ENCODE assay signal across 18 cellular contexts in genomic region chr15:69903476-69904295, GRCh38.
A peak's percentile ranks its signal among the peaks of the same experiment; 100 is the strongest.
DNase-seq lines count a peak whose midpoint lies in the region; ATAC-seq and TF ChIP-seq lines count a peak whose summit lies in the region.
"Had no signal": no experiment of that assay in that cellular context is flagged by ENCODE, and none has a peak within 500 bp of the region (broad histone marks: within the 10 kb centered on the region; RNA-seq: fewer than 3 reads in every experiment).

No MANE protein-coding gene starts in this region.

- no peaks in the 10 kb centered on the region for H3K9me3 Mint-ChIP-seq in activated naive CD8-positive, alpha-beta T cell treated with anti-CD3 and anti-CD28 coated beads, Interleukin-2, amount 50 U/mL, for 24 hours
- H3K9me3 Mint-ChIP-seq: GM23338, nephron had no signal

- 57% methylated on average over 9 of the region's 9 CpGs for WGBS in smooth muscle cell (ENCODE audit: low lambda C conversion rate)
- 62 to 66% methylated on average over 9 of the region's 9 CpGs for WGBS in body of pancreas, 2 donors

- DNase-seq in cardiac fibroblast (ENCODE audit: low read depth in 2 of 2) (peak; percentile 46 to 47), foreskin fibroblast (peak; percentile 26 to 45), smooth muscle cell (lab: John Stamatoyannopoulos, UW; ENCODE audit: unreplicated experiment) (no peak), UCSD-AML1 (lab: John Stamatoyannopoulos, UW; ENCODE audit: unreplicated experiment) (no peak), body of pancreas (no peak)
- DNase-seq in activated naive CD8-positive, alpha-beta T cell treated with anti-CD3 and anti-CD28 coated beads, Interleukin-2, amount 50 U/mL, for 24 hours: no peak
- DNase-seq: activated CD4-positive, alpha-beta T cell treated with anti-CD3 and anti-CD28 coated beads for 48 hours; AML-193; foreskin melanocyte; Karpas-422; mesendoderm; NCI-H2081 treated with DMSO at 0.1 percent for 48 hours; NCI-H510A had no signal

- peak overlapping the region; percentile 43 for H3K4me2 ChIP-seq in smooth muscle cell
- H3K4me2 ChIP-seq: GM23338 had no signal

- CTCF ChIA-PET in HEK293 (lab: Yijun Ruan, JAX): interaction anchor here (0.5 to 1.4 kb wide), 2 partner anchors 18 to 140 kb away, joined by 3 to 5 read pairs; no protein-coding TSS in a partner anchor

- H3K27me3 ChIP-seq in smooth muscle cell (ENCODE audit: low read depth) (no peaks in the 10 kb centered on the region), body of pancreas (no peaks in the 10 kb centered on the region)

- peaks cover 7% of the 10 kb centered on the region; the same call in 1 of the 2 replicates for H3K4me1 ChIP-seq in HEK293 (ENCODE audit: control insufficient read depth, insufficient read depth, low read length)
- no peaks in the 10 kb centered on the region for H3K4me1 ChIP-seq in smooth muscle cell (ENCODE audit: low read depth)
- H3K4me1 ChIP-seq in body of pancreas: no peaks in the 10 kb centered on the region
- H3K4me1 ChIP-seq: suprapubic skin had no signal

- H3K9me3 ChIP-seq in HEK293 (ENCODE audit: control insufficient read depth, insufficient read depth, low read depth, low read length) (no peaks in the 10 kb centered on the region), smooth muscle cell (replicated peaks; ENCODE audit: low read depth) (no peaks in the 10 kb centered on the region), body of pancreas (no peaks in the 10 kb centered on the region)
- H3K9me3 ChIP-seq: suprapubic skin had no signal

- no peaks in the 10 kb centered on the region for H3F3A ChIP-seq in smooth muscle cell (ENCODE audit: low read depth)

- no peak overlapping the region for H2AFZ ChIP-seq in smooth muscle cell (ENCODE audit: low read depth)
- H2AFZ ChIP-seq: GM23338 had no signal

- TF ChIP-seq CTCF in HEK293 (tag by site-specific recombination; IDR thresholded peaks at IDR 0.05): no peak
- TF ChIP-seq CTCF in cardiac fibroblast (IDR thresholded peaks at IDR 0.05; ENCODE audit: low read depth, low read length): no peak
- no peak for TF ChIP-seq CTCF in foreskin fibroblast (IDR thresholded peaks at IDR 0.05; ENCODE audit: low read depth, low read length)
- no peak for TF ChIP-seq CTCF in smooth muscle cell (IDR thresholded peaks at IDR 0.05; ENCODE audit: borderline replicate concordance, insufficient read depth, poor library complexity, severe bottlenecking)
- no peak for TF ChIP-seq CTCF in body of pancreas (IDR thresholded peaks at IDR 0.05)

- no peak overlapping the region for H3K9ac ChIP-seq in smooth muscle cell (ENCODE audit: low read depth)

- intact Hi-C loops in body of pancreas (cut with DNase I): no loop called here

- no peaks in the 10 kb centered on the region for H3K4me1 Mint-ChIP-seq in activated naive CD8-positive, alpha-beta T cell treated with anti-CD3 and anti-CD28 coated beads, Interleukin-2, amount 50 U/mL, for 24 hours

- ATAC-seq in activated naive CD8-positive, alpha-beta T cell treated with anti-CD3 and anti-CD28 coated beads, Interleukin-2, amount 50 U/mL, for 24 hours: no peak
- ATAC-seq in body of pancreas: no peak
- ATAC-seq: GM23338 had no signal

- no peaks in the 10 kb centered on the region for H3K79me2 ChIP-seq in smooth muscle cell (ENCODE audit: low read depth)

- H4K20me1 ChIP-seq in smooth muscle cell (ENCODE audit: low read depth): no peaks in the 10 kb centered on the region

- no peak overlapping the region for H3K27ac Mint-ChIP-seq in activated naive CD8-positive, alpha-beta T cell treated with anti-CD3 and anti-CD28 coated beads, Interleukin-2, amount 50 U/mL, for 24 hours
- H3K27ac Mint-ChIP-seq: GM23338 had no signal

- H3K27me3 Mint-ChIP-seq in activated naive CD8-positive, alpha-beta T cell treated with anti-CD3 and anti-CD28 coated beads, Interleukin-2, amount 50 U/mL, for 24 hours: peaks cover 2% of the 10 kb centered on the region

- no peak overlapping the region for H3K4me3 Mint-ChIP-seq in activated naive CD8-positive, alpha-beta T cell treated with anti-CD3 and anti-CD28 coated beads, Interleukin-2, amount 50 U/mL, for 24 hours
- H3K4me3 Mint-ChIP-seq: GM23338, nephron had no signal

- no peak for TF ChIP-seq POLR2A in body of pancreas (IDR thresholded peaks at IDR 0.05)

- H3K36me3 ChIP-seq in HEK293 (ENCODE audit: control insufficient read depth in 2 of 2, insufficient read depth in 1 of 2, low read length in 2 of 2): no peaks in the 10 kb centered on the region
- no peaks in the 10 kb centered on the region for H3K36me3 ChIP-seq in smooth muscle cell (ENCODE audit: low read depth)
- no peaks in the 10 kb centered on the region for H3K36me3 ChIP-seq in body of pancreas (replicated peaks in 1 of 2; ENCODE audit: insufficient read depth in 1 of 2, low read depth in 2 of 2)
- H3K36me3 ChIP-seq: suprapubic skin had no signal

- H3K4me3 ChIP-seq in HEK293 (ENCODE audit: low read depth, low read length): no peak overlapping the region
- no peak overlapping the region for H3K4me3 ChIP-seq in cardiac fibroblast (replicated peaks in 1 of 2; ENCODE audit: low read depth in 2 of 2, low read length in 2 of 2)
- no peak overlapping the region for H3K4me3 ChIP-seq in foreskin fibroblast (ENCODE audit: low read depth in 1 of 2, low read length in 2 of 2)
- H3K4me3 ChIP-seq in smooth muscle cell: no peak overlapping the region
- H3K4me3 ChIP-seq in body of pancreas: no peak overlapping the region
- H3K4me3 ChIP-seq: GM23338, suprapubic skin had no signal

- H3K36me3 Mint-ChIP-seq in activated naive CD8-positive, alpha-beta T cell treated with anti-CD3 and anti-CD28 coated beads, Interleukin-2, amount 50 U/mL, for 24 hours (ENCODE audit: low read depth): no peaks in the 10 kb centered on the region

- H3K27ac ChIP-seq in HEK293 (ENCODE audit: extremely low read depth, low read depth, low read length) (no peak overlapping the region), smooth muscle cell (ENCODE audit: low read depth) (no peak overlapping the region), body of pancreas (no peak overlapping the region)
- H3K27ac ChIP-seq: RWPE1, suprapubic skin had no signal

- POLR2A ChIA-PET in HEK293 (lab: Yijun Ruan, JAX): interaction anchor here (0.9 kb wide), 1 partner anchor 10 kb away, joined by 3 read pairs; no protein-coding TSS in a partner anchor

TF ChIP-seq in HEK293, 187 proteins besides CTCF, POLR2A, EP300 and RAD21:
- TF ChIP-seq RBAK (tag by site-specific recombination; IDR thresholded peaks at IDR 0.05) (no peak), PBX3 (CRISPR knock-in tag; IDR thresholded peaks at IDR 0.05) (no peak), ZNF776 (tag by site-specific recombination; IDR thresholded peaks at IDR 0.05; ENCODE audit: borderline replicate concordance) (no peak), ZNF19 (tag by site-specific recombination; IDR thresholded peaks at IDR 0.05; ENCODE audit: low read depth) (no peak), ZSCAN30 (tag by site-specific recombination; IDR thresholded peaks at IDR 0.05) (no peak), ZNF660 (tag by site-specific recombination; IDR thresholded peaks at IDR 0.05) (no peak), ZIC2 (tag by site-specific recombination; IDR thresholded peaks at IDR 0.05) (peak; percentile 91), ZBTB44 (tag by site-specific recombination; IDR thresholded peaks at IDR 0.05) (no peak)

Comparison
In these comparisons a context has a peak if more than half of its experiments do, and no peak if none do; other contexts are left out.
1. DNase-seq: peak in cardiac fibroblast (2 of 2) and foreskin fibroblast (2 of 2); none in smooth muscle cell (single experiment), UCSD-AML1 (single experiment), activated naive CD8-positive, alpha-beta T cell treated with anti-CD3 and anti-CD28 coated beads, Interleukin-2, amount 50 U/mL, for 24 hours (single experiment) and body of pancreas (0 of 4).